Comparison of ENCODE assay signal across 22 cellular contexts in the genomic region with DNA sequence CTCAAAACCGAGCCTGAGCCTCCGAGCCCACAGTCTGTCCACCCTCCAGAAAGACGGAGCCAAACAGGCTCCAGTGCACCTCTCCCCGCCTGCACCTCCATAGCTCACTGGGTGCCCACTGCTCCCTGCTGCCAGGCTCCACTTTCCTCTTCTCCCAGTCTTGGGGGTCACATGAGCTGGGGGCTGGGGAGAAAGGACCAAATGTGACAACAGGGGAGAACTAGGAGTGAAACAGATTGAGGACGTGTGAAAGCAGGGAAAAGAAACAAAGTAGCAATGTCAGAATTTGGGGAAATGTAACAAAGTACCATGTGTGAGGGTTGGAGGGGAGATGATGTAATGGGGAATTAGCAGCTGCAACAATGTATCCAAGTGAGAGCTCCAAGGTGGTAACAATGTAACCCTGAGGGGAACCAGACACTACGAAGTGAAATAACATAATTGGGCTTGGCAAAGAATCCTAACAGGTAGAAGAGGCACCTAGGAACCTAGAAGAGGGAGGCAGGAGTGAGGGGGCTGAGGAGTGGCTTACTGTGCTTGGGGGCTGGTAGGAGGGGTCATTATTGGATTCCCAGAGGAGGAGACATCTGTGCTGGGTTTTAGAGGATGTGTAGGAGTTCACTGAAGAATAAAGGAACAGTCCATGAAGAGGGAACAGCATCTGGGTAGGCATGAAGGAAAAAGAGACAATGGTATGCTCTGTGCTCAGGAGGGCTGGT. TPM values are rescaled to one million over a fixed set of nuclear protein-coding genes. Genes with fewer than 3 reads are reported as not detected.
DNase-seq lines count a peak whose midpoint lies in the region; ATAC-seq, FAIRE-seq and TF ChIP-seq lines count a peak whose summit lies in the region.
"Had no signal": no experiment of that assay in that cellular context is flagged by ENCODE, and none has a peak within 500 bp of the region (broad histone marks: within the 10 kb centered on the region; RNA-seq: fewer than 3 reads in every experiment).

No MANE protein-coding gene starts in this region.

- no CpG with 5 or more reads among the region's 6 CpGs for WGBS in H9 (ENCODE audit: extremely low coverage, insufficient read length, low lambda C conversion rate)
- WGBS in esophagus muscularis mucosa, result 45% methylated on average over 6 of the region's 6 CpGs
- 69 to 87% (median 69%) methylated on average over 6 of the region's 6 CpGs for WGBS in small intestine, 3 donors
- WGBS in lower leg skin, 2 donors, result 80 to 81% methylated on average over 6 of the region's 6 CpGs

- H3K9me3 ChIP-seq in H9 (ENCODE audit: control insufficient read depth, low read depth, low read length), result no peaks in the 10 kb centered on the region
- H3K9me3 ChIP-seq in Panc1 (ENCODE audit: control insufficient read depth, insufficient read depth, low read depth, low read length), result no peaks in the 10 kb centered on the region
- no peaks in the 10 kb centered on the region for H3K9me3 ChIP-seq in esophagus muscularis mucosa
- no peaks in the 10 kb centered on the region for H3K9me3 ChIP-seq in small intestine (ENCODE audit: control insufficient read depth, low read depth)

- no peaks in the 10 kb centered on the region for H4K20me1 ChIP-seq in H9 (ENCODE audit: control insufficient read depth, insufficient read depth, insufficient read length)

- H3K4me1 Mint-ChIP-seq in H9 (peaks cover 22 to 31% of the 10 kb centered on the region in 2 experiments), osteocyte (ENCODE audit: unreplicated experiment) (peaks cover 5% of the 10 kb centered on the region)

- no peaks in the 10 kb centered on the region for H3K79me2 ChIP-seq in H9 (ENCODE audit: insufficient read depth, low read length)

- peak overlapping the region; percentile 27 to 78 (median 31); a peak in 5 of 7 replicates for H3K27ac Mint-ChIP-seq in H9
- H3K27ac Mint-ChIP-seq in osteocyte (ENCODE audit: unreplicated experiment), result peak overlapping the region; percentile 23
- H3K27ac Mint-ChIP-seq: activated naive CD4-positive, alpha-beta T cell treated with anti-CD3 and anti-CD28 coated beads, Interleukin-2, amount 50 U/mL, for 72 hours; activated T-cell treated with anti-CD3 and anti-CD28 coated beads, Interleukin-2, amount 50 U/mL, for 24 hours; effector memory CD8-positive, alpha-beta T cell; natural killer cell had no signal

- H3K36me3 ChIP-seq in Panc1 (ENCODE audit: control insufficient read depth, insufficient read depth, low read length) (no peaks in the 10 kb centered on the region), esophagus muscularis mucosa (no peaks in the 10 kb centered on the region), small intestine (ENCODE audit: control insufficient read depth in 2 of 2, insufficient read depth in 2 of 2, low read length in 2 of 2) (no peaks in the 10 kb centered on the region)
- H3K36me3 ChIP-seq: cardiac muscle cell had no signal

- H3K23ac ChIP-seq in H9 (ENCODE audit: insufficient read length, low read depth, low read length), result no peak overlapping the region

- no peak overlapping the region for H3K27ac ChIP-seq in H9 (ENCODE audit: insufficient read length, low read depth, low read length)
- H3K27ac ChIP-seq in Panc1 (ENCODE audit: low read length), result peak overlapping the region; percentile 18; the same call in 1 of the 2 replicates
- peak overlapping the region; percentile 74 to 94 (median 82) for H3K27ac ChIP-seq in esophagus muscularis mucosa (replicated peaks in 1 of 4)
- no peak overlapping the region for H3K27ac ChIP-seq in small intestine (ENCODE audit: low read depth in 1 of 2, low read length in 1 of 2)
- H3K27ac ChIP-seq: foreskin keratinocyte had no signal

- H3K4me1 ChIP-seq in H9 (ENCODE audit: insufficient read depth, low read length) (no peaks in the 10 kb centered on the region), Panc1 (ENCODE audit: control insufficient read depth, insufficient read depth, low read length) (no peaks in the 10 kb centered on the region), esophagus muscularis mucosa (peaks cover 32 to 97% (median 91%) of the 10 kb centered on the region in 4 donors), small intestine (ENCODE audit: control insufficient read depth in 2 of 2, insufficient read depth in 1 of 2, low read depth in 1 of 2, low read length in 1 of 2) (no peaks in the 10 kb centered on the region)
- H3K4me1 ChIP-seq: foreskin keratinocyte had no signal

- peak overlapping the region; percentile 44; the same call in 1 of the 2 replicates for H3K14ac ChIP-seq in H9 (ENCODE audit: insufficient read depth, low read length)

- H2BK20ac ChIP-seq in H9 (ENCODE audit: low read depth, low read length, poor library complexity, severe bottlenecking), result no peak overlapping the region

- no peak overlapping the region for H2AFZ ChIP-seq in H9 (ENCODE audit: low read length)

- H3K36me3 Mint-ChIP-seq in H9 (ENCODE audit: insufficient read depth in 1 of 3, low read depth in 3 of 3) (peaks cover 0 to 5% (median 0%) of the 10 kb centered on the region in 3 experiments; a peak in 2 of 7 replicates), osteocyte (ENCODE audit: unreplicated experiment) (no peaks in the 10 kb centered on the region)
- H3K36me3 Mint-ChIP-seq: activated naive CD4-positive, alpha-beta T cell treated with anti-CD3 and anti-CD28 coated beads, Interleukin-2, amount 50 U/mL, for 72 hours; natural killer cell had no signal

- no peak for TF ChIP-seq EP300 in esophagus muscularis mucosa (IDR thresholded peaks at IDR 0.05)

- in situ Hi-C loops in Panc1 (cut with HindIII; ENCODE audit: low pct_unique_long_range_greater_than_20kb, low sequenced_read_pairs), result no loop called here

- POLR2A ChIA-PET in Panc1 (lab: Charles Lee), result no interaction called here

- intact Hi-C loops in Panc1 (cut with micrococcal nuclease; ENCODE audit: unreplicated experiment) (no loop called here), esophagus muscularis mucosa (cut with DNase I) (no loop called here), lower leg skin (cut with DNase I; ENCODE audit: low total_unique reads) (no loop called here)

- peaks cover 2% of the 10 kb centered on the region for H3K27me3 Mint-ChIP-seq in H9 (ENCODE audit: low read depth)
- H3K27me3 Mint-ChIP-seq in osteocyte (ENCODE audit: unreplicated experiment), result no peaks in the 10 kb centered on the region

- H4K5ac ChIP-seq in H9 (ENCODE audit: insufficient read length, low read depth, low read length), result no peak overlapping the region

- TF ChIP-seq POLR2A in esophagus muscularis mucosa (IDR thresholded peaks at IDR 0.05; ENCODE audit: low read depth) (no peak), lower leg skin (IDR thresholded peaks at IDR 0.05) (no peak)

- no peaks in the 10 kb centered on the region; a peak in 1 of 5 replicates for H3K9me3 Mint-ChIP-seq in H9
- H3K9me3 Mint-ChIP-seq in osteocyte (ENCODE audit: unreplicated experiment), result no peaks in the 10 kb centered on the region
- H3K9me3 Mint-ChIP-seq: activated T-cell treated with anti-CD3 and anti-CD28 coated beads, Interleukin-2, amount 50 U/mL, for 24 hours; effector memory CD8-positive, alpha-beta T cell had no signal

- H2BK5ac ChIP-seq in H9 (ENCODE audit: insufficient read length, low read length), result no peak overlapping the region

- DNase-seq in H9, result no peak
- no peak for DNase-seq in Panc1 (ENCODE audit: low read depth, low spot score)
- DNase-seq in esophagus muscularis mucosa (ENCODE audit: extremely low spot score), result no peak
- no peak for DNase-seq in osteocyte (ENCODE audit: extremely low spot score, unreplicated experiment)
- no peak for DNase-seq in small intestine
- DNase-seq in lower leg skin (ENCODE audit: low spot score in 2 of 2), result no peak
- DNase-seq: activated CD4-positive, alpha-beta T cell treated with anti-CD3 and anti-CD28 coated beads, Interleukin-2, amount 50 U/mL, for 48 hours; activated T-cell treated with anti-CD3 and anti-CD28 coated beads, Interleukin-2, amount 50 U/mL, for 24 hours; AML-193; Calu3; effector memory CD8-positive, alpha-beta T cell; foreskin keratinocyte; GOT3; natural killer cell; NCI-H1417 treated with DMSO at 0.1 percent for 48 hours; NCI-H510A had no signal

- no TSS peak for BruUV-seq in Panc1 (replicated peaks; lab: Mats Ljungman, UMichigan)

- H3K79me1 ChIP-seq in H9 (ENCODE audit: insufficient read depth, low read depth, low read length, poor library complexity, severe bottlenecking), result no peaks in the 10 kb centered on the region

- H2BK12ac ChIP-seq in H9 (ENCODE audit: insufficient read length, low read depth, low read length), result no peak overlapping the region

- H3K4me2 ChIP-seq in H9 (ENCODE audit: insufficient read depth, insufficient read length, low read length), result no peak overlapping the region

- H2BK15ac ChIP-seq in H9 (ENCODE audit: low read depth, low read length), result no peak overlapping the region

- no peak overlapping the region for H3T11ph ChIP-seq in H9 (ENCODE audit: low read length)

- H3K4me3 Mint-ChIP-seq in H9 (no peak overlapping the region), osteocyte (ENCODE audit: unreplicated experiment) (no peak overlapping the region)
- H3K4me3 Mint-ChIP-seq: activated T-cell treated with anti-CD3 and anti-CD28 coated beads, Interleukin-2, amount 50 U/mL, for 24 hours; effector memory CD8-positive, alpha-beta T cell; natural killer cell had no signal

- H3K56ac ChIP-seq in H9 (ENCODE audit: insufficient read length, low read depth, low read length), result no peak overlapping the region

- ATAC-seq in Panc1 (no peak), HG02798 (IDR thresholded peaks at IDR 0.05; ENCODE audit: poor library complexity, unreplicated experiment) (no peak)
- ATAC-seq: activated naive CD4-positive, alpha-beta T cell treated with anti-CD3 and anti-CD28 coated beads, Interleukin-2, amount 50 U/mL, for 72 hours; effector memory CD8-positive, alpha-beta T cell; foreskin keratinocyte; natural killer cell had no signal

- no peak overlapping the region for H3K9ac ChIP-seq in H9 (ENCODE audit: extremely low read depth, insufficient read length, low read length)

- no peak for FAIRE-seq in small intestine (lab: Jason Lieb, UNC)
- FAIRE-seq: G401.6, GM12891 had no signal

- H4K8ac ChIP-seq in H9 (replicated peaks; ENCODE audit: insufficient read length, low read depth, low read length), result no peak overlapping the region

- H4K91ac ChIP-seq in H9 (ENCODE audit: insufficient read length, low read depth, low read length), result no peak overlapping the region

- TF ChIP-seq CTCF in H9 (conservative IDR thresholded peaks at IDR 0.05) (no peak), Panc1 (IDR thresholded peaks at IDR 0.05) (no peak), esophagus muscularis mucosa (IDR thresholded peaks at IDR 0.05) (no peak), osteocyte (IDR thresholded peaks at IDR 0.05) (no peak), lower leg skin (IDR thresholded peaks at IDR 0.05) (no peak)

- no peak overlapping the region for H3K4me3 ChIP-seq in Panc1 (ENCODE audit: low read depth in 2 of 2, low read length in 2 of 2)
- no peak overlapping the region for H3K4me3 ChIP-seq in esophagus muscularis mucosa
- H3K4me3 ChIP-seq in small intestine (ENCODE audit: low read depth in 1 of 2, low read length in 2 of 2), result no peak overlapping the region
- H3K4me3 ChIP-seq in lower leg skin (ENCODE audit: low read depth, poor library complexity, severe bottlenecking), result no peak overlapping the region
- H3K4me3 ChIP-seq: cardiac muscle cell, lung had no signal

- H3K18ac ChIP-seq in H9 (ENCODE audit: insufficient read length, low read depth, low read length), result no peak overlapping the region

- H3K27me3 ChIP-seq in H9 (ENCODE audit: insufficient read depth, low read length), result no peaks in the 10 kb centered on the region
- H3K27me3 ChIP-seq in Panc1 (ENCODE audit: control insufficient read depth, insufficient read depth, low read length), result no peaks in the 10 kb centered on the region
- H3K27me3 ChIP-seq in esophagus muscularis mucosa, result no peaks in the 10 kb centered on the region
- no peaks in the 10 kb centered on the region for H3K27me3 ChIP-seq in small intestine (ENCODE audit: control insufficient read depth in 2 of 2, insufficient read depth in 2 of 2, low read length in 2 of 2)
- H3K27me3 ChIP-seq: cardiac muscle cell had no signal

- H2BK120ac ChIP-seq in H9 (ENCODE audit: low read depth, low read length, poor library complexity, severe bottlenecking), result no peak overlapping the region

- H3K4ac ChIP-seq in H9 (ENCODE audit: low read depth, low read length), result no peak overlapping the region

- CTCF ChIA-PET in Panc1 (lab: Charles Lee), result interaction anchor here (0.5 kb wide), 1 partner anchor 166 kb away, joined by 3 read pairs; no protein-coding TSS in a partner anchor

- no peak overlapping the region for H2AK5ac ChIP-seq in H9 (ENCODE audit: insufficient read length, low read length)

- no peaks in the 10 kb centered on the region for H3K23me2 ChIP-seq in H9 (ENCODE audit: insufficient read length, low read depth, low read length, poor library complexity, severe bottlenecking)

RNA-seq across cellular contexts. Expression of gene SDC3, which starts 12.5 kb away (rescaled TPM):
- total RNA-seq in H9 (2021), result 24.2 and 25.9 TPM in 2 replicates
- total RNA-seq in Panc1 (2021; ENCODE audit: unreplicated experiment), result 36.1 TPM
- polyA plus RNA-seq in Panc1 (2012; ENCODE audit: insufficient read length), result 32.5 TPM
- total RNA-seq in esophagus muscularis mucosa, result 100 to 1,000 TPM in 1 of 4 donors, 10 to 100 TPM in 3; 44.1 to 101 (median 56.5) TPM
- 54.4 and 63.4 TPM in 2 replicates for total RNA-seq in osteocyte
- polyA plus RNA-seq in small intestine, result 10 to 100 TPM in 1 of 3 donors, 1 to 10 TPM in 1, under 1 TPM in 1; 0.67 to 24.9 (median 1.9) TPM
- 10 to 100 TPM in 3 of 4 donors, 1 to 10 TPM in 1; 4.3 to 23.5 (median 14.5) TPM for total RNA-seq in lower leg skin

Comparison
In these comparisons a context has a peak if more than half of its experiments do, and no peak if none do; other contexts are left out.
1. H3K27ac ChIP-seq: peak in Panc1 (single experiment) and esophagus muscularis mucosa (4 of 4); none in H9 (single experiment) and small intestine (0 of 2).